ENCODE assay signal across 28 cellular contexts in genomic region chr1:84289169-84289785, GRCh38. TPM values are rescaled to one million over a fixed set of nuclear protein-coding genes. Genes with fewer than 3 reads are reported as not detected.
"Had no signal": no experiment of that assay in that cellular context is flagged by ENCODE, and none has a peak within 500 bp of the region (broad histone marks: within the 10 kb centered on the region; RNA-seq: fewer than 3 reads in every experiment).

No MANE protein-coding gene starts in this region.

- H3K36me3 ChIP-seq: adrenal gland, MG63, SJSA1 had no signal

- H3K27me3 Mint-ChIP-seq: brain had no signal

- DNase-seq: activated CD4-positive, alpha-beta T cell treated with anti-CD3 and anti-CD28 coated beads for 1 hour; activated CD4-positive, alpha-beta T cell treated with anti-CD3 and anti-CD28 coated beads, Interleukin-2, amount 10 ng/mL, durations not matched to agents 24 days and 14 days; activated CD4-positive, alpha-beta T cell treated with anti-CD3 and anti-CD28 coated beads, Interleukin-2, amount 50 U/mL, for 48 hours; activated gamma-delta T cell; activated naive CD4-positive, alpha-beta T cell treated with anti-CD3 and anti-CD28 coated beads for 36 hours; activated naive CD8-positive, alpha-beta T cell treated with anti-CD3 and anti-CD28 coated beads, Interleukin-2, amount 10 ng/mL, durations not matched to agents 7 days and 5 days; activated T-cell treated with anti-CD3 and anti-CD28 coated beads for 4 hours; activated T-cell treated with anti-CD3 and anti-CD28 coated beads, Interleukin-2, amount 50 U/mL, for 48 hours; adrenal gland; KG1; MG63; MV-4-11; NCI-H1092 treated with DMSO at 0.1 percent for 48 hours; NCI-H1417 treated with DMSO at 0.1 percent for 48 hours; NCI-H1694 treated with DMSO at 0.1 percent for 48 hours; NCI-H2029 treated with DMSO at 0.1 percent for 48 hours; NCI-H510A treated with DMSO at 0.1 percent for 48 hours; NCI-H69; PC-3; SHP77; SW 1271 had no signal

- H3K4me1 Mint-ChIP-seq: activated CD4-positive, alpha-beta T cell treated with anti-CD3 and anti-CD28 coated beads, Interleukin-2, amount 10 ng/mL, durations not matched to agents 24 days and 14 days; activated naive CD8-positive, alpha-beta T cell treated with anti-CD3 and anti-CD28 coated beads, Interleukin-2, amount 10 ng/mL, durations not matched to agents 7 days and 5 days; activated T-helper 17 cell treated with anti-CD3 and anti-CD28 coated beads, Interleukin-2, amount 50 U/mL, for 72 hours; brain; central memory CD8-positive, alpha-beta T cell had no signal

- H3K27me3 ChIP-seq: adrenal gland, MG63, SJSA1 had no signal

- H3K27ac ChIP-seq: adrenal gland, SJSA1 had no signal

- H3K4me3 Mint-ChIP-seq: activated CD4-positive, alpha-beta T cell treated with anti-CD3 and anti-CD28 coated beads, Interleukin-2, amount 10 ng/mL, durations not matched to agents 24 days and 14 days; activated naive CD4-positive, alpha-beta T cell treated with anti-CD3 and anti-CD28 coated beads for 36 hours; activated naive CD8-positive, alpha-beta T cell treated with anti-CD3 and anti-CD28 coated beads, Interleukin-2, amount 10 ng/mL, durations not matched to agents 7 days and 5 days; activated T-helper 17 cell treated with anti-CD3 and anti-CD28 coated beads, Interleukin-2, amount 50 U/mL, for 72 hours; brain; central memory CD8-positive, alpha-beta T cell; T-helper 2 cell treated with Interferon-gamma antibody and Interleukin-4, amounts not matched to agents 5 μg/mL and 100 μg/mL, for 36 hours had no signal

- H3K9me3 ChIP-seq: adrenal gland, MG63 had no signal

- H3K4me1 ChIP-seq: adrenal gland, SJSA1 had no signal

- ATAC-seq: activated T-helper 17 cell treated with anti-CD3 and anti-CD28 coated beads, Interleukin-2, amount 50 U/mL, for 72 hours; PC-3; SK-N-SH treated with all-trans-retinoic acid at 6 μM for 48 hours had no signal

- H3K27ac Mint-ChIP-seq: activated CD4-positive, alpha-beta T cell treated with anti-CD3 and anti-CD28 coated beads, Interleukin-2, amount 10 ng/mL, durations not matched to agents 24 days and 14 days; activated naive CD4-positive, alpha-beta T cell treated with anti-CD3 and anti-CD28 coated beads for 36 hours; activated naive CD8-positive, alpha-beta T cell treated with anti-CD3 and anti-CD28 coated beads, Interleukin-2, amount 10 ng/mL, durations not matched to agents 7 days and 5 days; activated T-helper 17 cell treated with anti-CD3 and anti-CD28 coated beads, Interleukin-2, amount 50 U/mL, for 72 hours; brain; T-helper 2 cell treated with Interferon-gamma antibody and Interleukin-4, amounts not matched to agents 5 μg/mL and 100 μg/mL, for 36 hours had no signal

- H3K4me3 ChIP-seq: adrenal gland, MG63, SJSA1 had no signal

RNA-seq across cellular contexts. Expression of gene SAMD13, which starts 12.2 kb away (rescaled TPM):
- total RNA-seq: activated T-helper 17 cell treated with anti-CD3 and anti-CD28 coated beads, Interleukin-2, amount 50 U/mL, for 72 hours; T-helper 1 cell treated with Interleukin-12 subunit alpha and Interleukin-12 subunit beta and Interleukin-4 antibody, amounts not matched to agents 30 ng/mL and 1 ng/mL, for 36 hours had no signal
